In the genomic region with DNA sequence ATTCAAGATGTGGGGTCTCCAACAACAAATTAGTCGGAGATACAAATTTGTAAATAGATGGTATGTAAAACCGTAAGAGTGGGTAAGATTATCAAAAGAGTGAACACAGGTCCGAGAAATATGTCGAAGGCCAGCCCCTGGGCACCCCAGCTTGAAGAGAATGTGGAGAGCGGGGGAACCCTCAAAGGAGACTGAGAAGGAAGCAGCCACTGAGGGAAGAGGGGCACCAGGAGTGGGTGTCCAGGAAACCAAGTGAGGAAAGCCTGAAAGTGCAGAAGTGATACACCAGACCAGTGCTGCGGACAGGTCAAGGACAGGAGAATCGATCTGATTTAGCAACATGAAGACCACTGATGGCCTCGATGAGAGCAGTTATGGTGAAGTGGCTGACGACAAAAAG, we compare ENCODE assay signal across 34 cellular contexts. TPM values are rescaled to one million over a fixed set of nuclear protein-coding genes. Genes with fewer than 3 reads are reported as not detected.
"Had no signal": no experiment of that assay in that cellular context is flagged by ENCODE, and none has a peak within 500 bp of the region (broad histone marks: within the 10 kb centered on the region; RNA-seq: fewer than 3 reads in every experiment).

No MANE protein-coding gene starts in this region.

- H3K4me1 ChIP-seq: parathyroid adenoma, thyroid gland, upper lobe of left lung had no signal

- H3K36me3 Mint-ChIP-seq: naive thymus-derived CD8-positive, alpha-beta T cell; natural killer cell treated with Interleukin-12 subunit alpha and Interleukin-12 subunit beta and Interleukin-15 and Interleukin-18, amount 100 ng/mL, for 72 hours; stimulated activated effector memory CD8-positive, alpha-beta T cell treated with anti-CD3 and anti-CD28 coated beads, Interleukin-12 subunit alpha, Interleukin-12 subunit beta, amount 100 ng/mL, for 72 hours; stimulated activated naive B cell treated with anti-CD40 and anti-IgM and Interleukin-4, amounts not matched to agents 10 μg/mL and 1 μg/mL and 100 μg/mL, for 72 hours had no signal

- H3K27ac Mint-ChIP-seq: natural killer cell treated with Interleukin-12 subunit alpha and Interleukin-12 subunit beta and Interleukin-15 and Interleukin-18, amount 100 ng/mL, for 72 hours; progenitor cell of endocrine pancreas; stimulated activated effector memory CD8-positive, alpha-beta T cell treated with anti-CD3 and anti-CD28 coated beads, Interleukin-12 subunit alpha, Interleukin-12 subunit beta, amount 100 ng/mL, for 72 hours; stimulated activated naive B cell treated with anti-CD40 and anti-IgM and Interleukin-4, amounts not matched to agents 10 μg/mL and 1 μg/mL and 100 μg/mL, for 72 hours; stimulated activated naive CD8-positive, alpha-beta T cell treated with anti-CD3 and anti-CD28 coated beads, Interleukin-15, Interleukin-2, amounts not matched to agents 100 ng/mL and 50 ng/mL, for 24 hours had no signal

- H3K9me3 Mint-ChIP-seq: naive thymus-derived CD8-positive, alpha-beta T cell; natural killer cell treated with Interleukin-12 subunit alpha and Interleukin-12 subunit beta and Interleukin-15 and Interleukin-18, amount 100 ng/mL, for 72 hours; nephron progenitor cell; stimulated activated effector memory CD8-positive, alpha-beta T cell treated with anti-CD3 and anti-CD28 coated beads, Interleukin-12 subunit alpha, Interleukin-12 subunit beta, amount 100 ng/mL, for 72 hours; stimulated activated naive B cell treated with anti-CD40 and anti-IgM and Interleukin-4, amounts not matched to agents 10 μg/mL and 1 μg/mL and 100 μg/mL, for 72 hours; stimulated activated naive CD8-positive, alpha-beta T cell treated with anti-CD3 and anti-CD28 coated beads, Interleukin-15, Interleukin-2, amounts not matched to agents 100 ng/mL and 50 ng/mL, for 24 hours had no signal

- H3K27me3 Mint-ChIP-seq: progenitor cell of endocrine pancreas had no signal

- H3K9me3 ChIP-seq: neutrophil, ovary, psoas muscle, right lobe of liver, sigmoid colon, stomach, thoracic aorta, thyroid gland, tibial nerve, upper lobe of left lung, vagina had no signal

- H3K27me3 ChIP-seq: neutrophil, ovary, right lobe of liver, sigmoid colon, stomach, thyroid gland, tibial nerve, upper lobe of left lung, vagina had no signal

- H3K4me3 Mint-ChIP-seq: naive thymus-derived CD8-positive, alpha-beta T cell; natural killer cell treated with Interleukin-12 subunit alpha and Interleukin-12 subunit beta and Interleukin-15 and Interleukin-18, amount 100 ng/mL, for 72 hours; nephron progenitor cell; neural crest cell; stimulated activated effector memory CD8-positive, alpha-beta T cell treated with anti-CD3 and anti-CD28 coated beads, Interleukin-12 subunit alpha, Interleukin-12 subunit beta, amount 100 ng/mL, for 72 hours; stimulated activated naive B cell treated with anti-CD40 and anti-IgM and Interleukin-4, amounts not matched to agents 10 μg/mL and 1 μg/mL and 100 μg/mL, for 72 hours; stimulated activated naive CD8-positive, alpha-beta T cell treated with anti-CD3 and anti-CD28 coated beads, Interleukin-15, Interleukin-2, amounts not matched to agents 100 ng/mL and 50 ng/mL, for 24 hours had no signal

- H3K4me1 Mint-ChIP-seq: naive thymus-derived CD8-positive, alpha-beta T cell; nephron progenitor cell; neural crest cell; stimulated activated effector memory CD8-positive, alpha-beta T cell treated with anti-CD3 and anti-CD28 coated beads, Interleukin-12 subunit alpha, Interleukin-12 subunit beta, amount 100 ng/mL, for 72 hours; stimulated activated naive B cell treated with anti-CD40 and anti-IgM and Interleukin-4, amounts not matched to agents 10 μg/mL and 1 μg/mL and 100 μg/mL, for 72 hours had no signal

- DNase-seq: naive thymus-derived CD8-positive, alpha-beta T cell; nephron progenitor cell; nucleus accumbens; psoas muscle; right cardiac atrium; right lobe of liver; sigmoid colon; small intestine; stimulated activated CD4-positive, alpha-beta T cell treated with anti-CD3 and anti-CD28 coated beads, Interleukin-15, amount 100 ng/mL, for 24 hours; stimulated activated CD4-positive, alpha-beta T cell treated with anti-CD3 and anti-CD28 coated beads, Interleukin-2, amount 100 ng/mL, for 24 hours; stimulated activated CD4-positive, alpha-beta T cell treated with anti-CD3 and anti-CD28 coated beads, Interleukin-2, amount 100 ng/mL, for 48 hours; stimulated activated CD4-positive, alpha-beta T cell treated with anti-CD3 and anti-CD28 coated beads, Interleukin-4, amount 100 ng/mL, for 24 hours; stimulated activated naive B cell treated with anti-CD40 and anti-IgM and Interleukin-4, amounts not matched to agents 10 μg/mL and 1 μg/mL and 100 μg/mL, for 72 hours; stimulated activated naive CD4-positive, alpha-beta T cell treated with Interleukin-2 at 50 U/mL for 16 hours; stomach; thyroid gland; trophoblast cell had no signal

- H3K4me3 ChIP-seq: ovary, psoas muscle, right lobe of liver, sigmoid colon, stomach, thoracic aorta, thyroid gland, tibial nerve, upper lobe of left lung, vagina had no signal

- H3K36me3 ChIP-seq: neutrophil, ovary, right lobe of liver, thoracic aorta, thyroid gland, upper lobe of left lung, vagina had no signal

RNA-seq across cellular contexts. Expression of gene APOL5, which starts 14.4 kb away (rescaled TPM):
- total RNA-seq: naive thymus-derived CD8-positive, alpha-beta T cell; natural killer cell treated with Interleukin-12 subunit alpha and Interleukin-12 subunit beta and Interleukin-15 and Interleukin-18, amount 100 ng/mL, for 72 hours; neural crest cell; omental fat pad; ovary; progenitor cell of endocrine pancreas; renal cortical epithelial cell; right cardiac atrium; sigmoid colon; stomach; subcutaneous adipose tissue; temporal lobe; thoracic aorta; thyroid gland; upper lobe of left lung; ureter; vagina had no signal
